ENCODE assay signal across 8 cellular contexts in the genomic region with DNA sequence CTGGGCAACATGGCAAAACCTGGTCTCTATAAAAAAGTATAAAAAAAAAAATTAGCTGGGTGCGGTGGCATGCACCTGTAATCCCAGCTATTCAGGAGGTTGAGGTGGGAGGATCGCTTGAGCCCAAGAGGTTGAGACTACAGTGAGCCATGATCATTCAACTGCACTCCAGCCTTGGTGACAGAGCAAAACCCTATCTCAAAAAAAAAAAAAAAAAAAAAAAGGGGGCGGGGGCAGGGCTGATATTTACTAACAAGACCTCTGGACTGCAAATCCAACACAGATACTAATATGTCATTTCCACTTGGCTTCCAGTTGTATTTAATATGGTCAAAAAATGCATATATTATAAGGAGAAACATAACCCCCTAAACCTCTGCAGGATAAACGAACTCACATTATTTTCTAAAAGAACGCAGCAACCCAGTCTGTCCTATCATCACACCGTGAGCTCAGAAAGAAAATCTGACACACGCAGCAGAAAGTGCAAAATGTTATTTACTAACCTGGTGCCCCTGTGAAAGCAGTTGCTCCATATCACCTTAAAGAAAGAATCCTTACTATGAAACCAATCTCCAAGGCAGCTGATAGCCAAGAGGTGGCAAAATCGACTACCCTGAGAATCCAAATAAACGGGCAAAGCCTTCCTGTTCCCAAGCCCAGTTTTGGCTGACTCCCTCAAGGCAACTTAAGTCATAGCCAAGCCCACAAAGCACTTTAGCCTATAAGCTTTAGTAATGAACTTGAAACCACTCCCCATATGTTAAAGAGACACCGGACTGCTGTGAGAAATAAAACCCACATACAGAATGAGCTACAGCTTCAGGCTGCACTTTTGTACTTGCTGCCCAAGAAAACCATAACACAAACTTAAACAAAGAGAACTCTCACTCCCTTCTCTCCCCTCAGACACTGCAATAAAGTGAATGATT. TPM values are rescaled to one million over a fixed set of nuclear protein-coding genes. Genes with fewer than 3 reads are reported as not detected.
DNase-seq lines count a peak whose midpoint lies in the region; ATAC-seq and TF ChIP-seq lines count a peak whose summit lies in the region.

No MANE protein-coding gene starts in this region.

- peak; percentile 54 for TF ChIP-seq POLR2A in right lobe of liver (IDR thresholded peaks at IDR 0.05)

- H3K4me3 Mint-ChIP-seq in type B pancreatic cell: peak overlapping the region; percentile 89

- H3K27ac ChIP-seq in coronary artery: peak overlapping the region; percentile 77 to 82
- peak overlapping the region; percentile 73 to 81 (median 79) for H3K27ac ChIP-seq in right lobe of liver

- TF ChIP-seq CTCF in AG09319 (IDR thresholded peaks at IDR 0.05; ENCODE audit: low read depth, low read length) (no peak), coronary artery (IDR thresholded peaks at IDR 0.05) (no peak), right lobe of liver (IDR thresholded peaks at IDR 0.05) (no peak), type B pancreatic cell (conservative IDR thresholded peaks at IDR 0.05) (no peak)

- H3K36me3 Mint-ChIP-seq in type B pancreatic cell: no peaks in the 10 kb centered on the region

- peak overlapping the region; percentile 75 for H3K4me3 ChIP-seq in coronary artery
- peak overlapping the region; percentile 29 to 52 (median 45) for H3K4me3 ChIP-seq in right lobe of liver

- no peaks in the 10 kb centered on the region for H3K27me3 ChIP-seq in right lobe of liver

- peaks cover 28% of the 10 kb centered on the region for H3K4me1 Mint-ChIP-seq in type B pancreatic cell (ENCODE audit: unreplicated experiment)

- 25% methylated on average over 10 of the region's 10 CpGs for WGBS in right lobe of liver (ENCODE audit: insufficient coverage, low coverage, low lambda C conversion rate, missing lambda C conversion rate)

- ATAC-seq in right lobe of liver (peak; percentile 86 to 94 (median 92)), GM19467 (IDR thresholded peaks at IDR 0.05; ENCODE audit: unreplicated experiment) (no peak)

- peaks cover 0 to 31% (median 5%) of the 10 kb centered on the region in 4 donors for H3K4me1 ChIP-seq in right lobe of liver

- peak overlapping the region; percentile 83 for H3K27ac Mint-ChIP-seq in type B pancreatic cell

- H3K27me3 Mint-ChIP-seq in type B pancreatic cell: no peaks in the 10 kb centered on the region

- H3K9me3 ChIP-seq in right lobe of liver: no peaks in the 10 kb centered on the region

- peak; percentile 60 for DNase-seq in AG09319 (ENCODE audit: extremely low read depth, low read depth)
- peak; percentile 90 for DNase-seq in HCEC 1CT
- DNase-seq in NCI-H524 (lab: John Stamatoyannopoulos, UW): peak; percentile 49 to 85
- DNase-seq in coronary artery (ENCODE audit: low spot score): no peak
- DNase-seq in right lobe of liver: peak in 1 of 3 donors; percentile 76
- DNase-seq in type B pancreatic cell (ENCODE audit: extremely low spot score, unreplicated experiment): no peak
- no peak for DNase-seq in NCI-H1105 treated with DMSO at 0.1 percent for 48 hours (lab: John Stamatoyannopoulos, UW)

- no peaks in the 10 kb centered on the region for H3K36me3 ChIP-seq in right lobe of liver

- no peaks in the 10 kb centered on the region for H3K9me3 Mint-ChIP-seq in type B pancreatic cell

- intact Hi-C loops in right lobe of liver (cut with DNase I): loop anchor here (5.0 to 10.0 kb wide), 2 partner anchors 124 to 126 kb away; no protein-coding TSS in a partner anchor

RNA-seq across cellular contexts. Expression of gene PLD1, which starts 39.3 kb away (rescaled TPM):
- total RNA-seq in right lobe of liver (10 to 100 TPM; 13.3 to 29.9 (median 18.5) TPM), type B pancreatic cell (ENCODE audit: low replicate concordance) (33.3 and 44.6 TPM in 2 replicates)

Comparison
In these comparisons a context has a peak if more than half of its experiments do, and no peak if none do; other contexts are left out.
1. DNase-seq: peak in AG09319 (single experiment), HCEC 1CT (single experiment) and NCI-H524 (2 of 2); none in coronary artery (single experiment), type B pancreatic cell (single experiment) and NCI-H1105 treated with DMSO at 0.1 percent for 48 hours (single experiment).